Comparison of ENCODE assay signal across 8 cellular contexts in genomic region chr10:102782698-102783540, GRCh38. TPM values are rescaled to one million over a fixed set of nuclear protein-coding genes. Genes with fewer than 3 reads are reported as not detected.
DNase-seq lines count a peak whose midpoint lies in the region; FAIRE-seq and TF ChIP-seq lines count a peak whose summit lies in the region.

No MANE protein-coding gene starts in this region.

- peaks cover 40% of the 10 kb centered on the region for H3F3A ChIP-seq in smooth muscle cell (ENCODE audit: low read depth)

- peaks cover 93% of the 10 kb centered on the region for H4K20me1 ChIP-seq in smooth muscle cell (ENCODE audit: low read depth)

- intact Hi-C loops in breast epithelium (cut with DNase I; ENCODE audit: low total_unique reads): no loop called here

- H3K36me3 ChIP-seq in breast epithelium (no peaks in the 10 kb centered on the region), smooth muscle cell (ENCODE audit: low read depth) (no peaks in the 10 kb centered on the region)

- no peak overlapping the region for H2AFZ ChIP-seq in smooth muscle cell (ENCODE audit: low read depth)

- TF ChIP-seq POLR2A in breast epithelium (IDR thresholded peaks at IDR 0.05) (no peak), GM12891 (IDR thresholded peaks at IDR 0.05; ENCODE audit: low read depth, low read length) (no peak)

- H3K27me3 ChIP-seq in breast epithelium (no peaks in the 10 kb centered on the region), smooth muscle cell (ENCODE audit: low read depth) (no peaks in the 10 kb centered on the region)

- H3K27ac ChIP-seq in breast epithelium: peak overlapping the region; percentile 87 to 96
- H3K27ac ChIP-seq in smooth muscle cell (ENCODE audit: low read depth): peak overlapping the region; percentile 80

- H3K4me1 ChIP-seq in breast epithelium: peaks cover 33 to 35% of the 10 kb centered on the region in 2 donors
- peaks cover 37% of the 10 kb centered on the region for H3K4me1 ChIP-seq in smooth muscle cell (ENCODE audit: low read depth)

- 25% methylated on average over 18 of the region's 18 CpGs for WGBS in smooth muscle cell (ENCODE audit: low lambda C conversion rate)

- TF ChIP-seq CTCF in breast epithelium (IDR thresholded peaks at IDR 0.05): no peak
- no peak for TF ChIP-seq CTCF in smooth muscle cell (IDR thresholded peaks at IDR 0.05; ENCODE audit: borderline replicate concordance, insufficient read depth, poor library complexity, severe bottlenecking)

- H3K4me2 ChIP-seq in smooth muscle cell: peak overlapping the region; percentile 61

- no peak overlapping the region for H3K9ac ChIP-seq in smooth muscle cell (ENCODE audit: low read depth)

- no peaks in the 10 kb centered on the region for H3K9me3 ChIP-seq in breast epithelium
- H3K9me3 ChIP-seq in smooth muscle cell (replicated peaks; ENCODE audit: low read depth): no peaks in the 10 kb centered on the region

- DNase-seq in HCEC 1CT (peak; percentile 82), breast epithelium (ENCODE audit: low spot score in 2 of 2) (peak; percentile 58 to 62), kidney glomerular epithelial cell (lab: John Stamatoyannopoulos, UW) (peak; percentile 46), smooth muscle cell (lab: John Stamatoyannopoulos, UW; ENCODE audit: unreplicated experiment) (no peak), NCI-H1694 treated with DMSO at 0.1 percent for 48 hours (lab: John Stamatoyannopoulos, UW) (no peak), SKM-1 (lab: John Stamatoyannopoulos, UW; ENCODE audit: unreplicated experiment) (no peak), GM12891 (ENCODE audit: insufficient read length, low spot score) (no peak)
- DNase-seq in effector CD8-positive, alpha-beta T cell (lab: John Stamatoyannopoulos, UW): no peak

- peaks cover 43% of the 10 kb centered on the region for H3K79me2 ChIP-seq in smooth muscle cell (ENCODE audit: low read depth)

- no peak for FAIRE-seq in GM12891 (lab: Jason Lieb, UNC)

- H3K4me3 ChIP-seq in breast epithelium (peak overlapping the region in 2 of 3 donors; percentile 13 to 49), smooth muscle cell (no peak overlapping the region)

TF ChIP-seq in GM12891, 5 proteins besides CTCF, POLR2A, EP300 and RAD21:
- TF ChIP-seq POU2F2 (IDR thresholded peaks at IDR 0.05; ENCODE audit: low read depth, low read length): no peak
- TF ChIP-seq POLR2AphosphoS5 (IDR thresholded peaks at IDR 0.05; ENCODE audit: low read depth, low read length): no peak
- TF ChIP-seq TAF1 (IDR thresholded peaks at IDR 0.05; ENCODE audit: low read depth, low read length): no peak
- TF ChIP-seq PAX5 (IDR thresholded peaks at IDR 0.05; ENCODE audit: insufficient read depth, low read length, severe bottlenecking): no peak
- TF ChIP-seq SPI1 (IDR thresholded peaks at IDR 0.05; ENCODE audit: low read depth, low read length): no peak

RNA-seq across cellular contexts. Expression of gene WBP1L, which starts 39.2 kb away (rescaled TPM):
- total RNA-seq in breast epithelium (100 to 1,000 TPM; 114 to 174 (median 143) TPM), smooth muscle cell (33.9 and 45.3 TPM in 2 replicates)
- polyA plus RNA-seq in smooth muscle cell: 18.0 and 18.2 TPM in 2 replicates
- 13.8 TPM for polyA plus RNA-seq in GM12891 (2012; ENCODE audit: low read depth, missing spikeins)

RNA-seq across cellular contexts. Expression of gene CYP17A1, which starts 54.3 kb away (rescaled TPM):
- not detected for total RNA-seq in breast epithelium
- total RNA-seq in smooth muscle cell: not detected in 2 replicates
- polyA plus RNA-seq in smooth muscle cell: not detected in 2 replicates
- polyA plus RNA-seq in GM12891 (2012; ENCODE audit: low read depth, missing spikeins): not detected

Comparison
In these comparisons a context has a peak if more than half of its experiments do, and no peak if none do; other contexts are left out.
1. DNase-seq: peak in HCEC 1CT (single experiment), breast epithelium (2 of 2) and kidney glomerular epithelial cell (single experiment); none in smooth muscle cell (single experiment), NCI-H1694 treated with DMSO at 0.1 percent for 48 hours (single experiment), SKM-1 (single experiment), GM12891 (single experiment) and effector CD8-positive, alpha-beta T cell (single experiment).